25 cellular contexts compared by ENCODE assay signal in genomic region chr3:112568642-112569041, GRCh38. TPM values are rescaled to one million over a fixed set of nuclear protein-coding genes. Genes with fewer than 3 reads are reported as not detected.
A peak's percentile ranks its signal among the peaks of the same experiment; 100 is the strongest.
DNase-seq lines count a peak whose midpoint lies in the region; ATAC-seq and TF ChIP-seq lines count a peak whose summit lies in the region.
"Had no signal": no experiment of that assay in that cellular context is flagged by ENCODE, and none has a peak within 500 bp of the region (broad histone marks: within the 10 kb centered on the region; RNA-seq: fewer than 3 reads in every experiment).

No MANE protein-coding gene starts in this region.

- peaks cover 50 to 57% of the 10 kb centered on the region in 2 experiments for H3K4me1 ChIP-seq in neutrophil (ENCODE audit: control insufficient read depth in 1 of 2, insufficient read depth in 1 of 2, low read depth in 1 of 2, low read length in 1 of 2)
- H3K4me1 ChIP-seq in lower lobe of right lung, result peaks cover 11% of the 10 kb centered on the region
- H3K4me1 ChIP-seq: body of pancreas, colonic mucosa, parathyroid adenoma had no signal

- H3K36me3 ChIP-seq in neutrophil (peaks cover 9% of the 10 kb centered on the region), lower lobe of right lung (peaks cover 66% of the 10 kb centered on the region)
- H3K36me3 ChIP-seq: colonic mucosa had no signal

- ATAC-seq in lower lobe of right lung (no peak), GM19452 (IDR thresholded peaks at IDR 0.05; ENCODE audit: unreplicated experiment) (no peak)
- ATAC-seq: activated T-cell treated with anti-CD3 and anti-CD28 coated beads, Interleukin-2, amount 50 U/mL, for 72 hours; body of pancreas; gastroesophageal sphincter had no signal

- H3K27me3 Mint-ChIP-seq in mesothelial cell of epicardium (ENCODE audit: low read depth), result no peaks in the 10 kb centered on the region
- H3K27me3 Mint-ChIP-seq: activated CD4-positive, alpha-beta memory T cell treated with anti-CD3 and anti-CD28 coated beads for 36 hours; activated naive CD4-positive, alpha-beta T cell treated with anti-CD3 and anti-CD28 coated beads, Interleukin-2, amount 50 U/mL, for 24 hours; naive B cell; stimulated activated naive CD8-positive, alpha-beta T cell treated with anti-CD3 and anti-CD28 coated beads, Interleukin-15, Interleukin-2, amounts not matched to agents 100 ng/mL and 50 ng/mL, for 24 hours; type B pancreatic cell had no signal

- no peak overlapping the region for H3K4me3 ChIP-seq in epithelial cell of esophagus (ENCODE audit: low read length)
- H3K4me3 ChIP-seq in neutrophil (ENCODE audit: low read depth in 1 of 2, low read length in 1 of 2), result no peak overlapping the region
- H3K4me3 ChIP-seq in lower lobe of right lung, result no peak overlapping the region
- H3K4me3 ChIP-seq: body of pancreas, colonic mucosa, gastroesophageal sphincter, left ventricle myocardium inferior, MG63, sigmoid colon had no signal

- H3K27me3 ChIP-seq in neutrophil (no peaks in the 10 kb centered on the region), lower lobe of right lung (ENCODE audit: low read depth) (no peaks in the 10 kb centered on the region)
- H3K27me3 ChIP-seq: body of pancreas, colonic mucosa, gastroesophageal sphincter, MG63, sigmoid colon had no signal

- H3K9me3 ChIP-seq in neutrophil (no peaks in the 10 kb centered on the region), lower lobe of right lung (no peaks in the 10 kb centered on the region)
- H3K9me3 ChIP-seq: body of pancreas, colonic mucosa, gastroesophageal sphincter, left ventricle myocardium inferior, MG63, sigmoid colon had no signal

- TF ChIP-seq CTCF in epithelial cell of esophagus (IDR thresholded peaks at IDR 0.05; ENCODE audit: insufficient read depth, low read depth, low read length, missing control alignments) (no peak), neutrophil (IDR thresholded peaks at IDR 0.05) (no peak), lower lobe of right lung (IDR thresholded peaks at IDR 0.05) (no peak), mesothelial cell of epicardium (IDR thresholded peaks at IDR 0.05; ENCODE audit: unreplicated experiment) (no peak)

- intact Hi-C loops in lower lobe of right lung (cut with DNase I), result no loop called here

- no peak overlapping the region for H3K27ac Mint-ChIP-seq in mesothelial cell of epicardium
- H3K27ac Mint-ChIP-seq: activated CD4-positive, alpha-beta memory T cell treated with anti-CD3 and anti-CD28 coated beads for 36 hours; activated naive CD4-positive, alpha-beta T cell treated with anti-CD3 and anti-CD28 coated beads, Interleukin-2, amount 50 U/mL, for 24 hours; activated T-cell treated with anti-CD3 and anti-CD28 coated beads, Interleukin-2, amount 50 U/mL, for 72 hours; HFFc6; stimulated activated naive CD8-positive, alpha-beta T cell treated with anti-CD3 and anti-CD28 coated beads, Interleukin-15, Interleukin-2, amounts not matched to agents 100 ng/mL and 50 ng/mL, for 24 hours; type B pancreatic cell had no signal

- DNase-seq in EL (peak; percentile 52), NCI-H226 (peak; percentile 78), epithelial cell of esophagus (ENCODE audit: low read depth) (peak; percentile 72), lower lobe of right lung (no peak), mesothelial cell of epicardium (ENCODE audit: low spot score in 2 of 2, unreplicated experiment in 2 of 2) (no peak), mesenteric fat pad (ENCODE audit: low spot score) (no peak)
- DNase-seq: activated CD4-positive, alpha-beta memory T cell treated with anti-CD3 and anti-CD28 coated beads for 36 hours; activated T-cell treated with anti-CD3 and anti-CD28 coated beads, Interleukin-2, amount 50 U/mL, for 72 hours; body of pancreas; colonic mucosa; HFFc6; left ventricle myocardium inferior; MG63; naive B cell; NCI-H1694 treated with DMSO at 0.1 percent for 48 hours; NCI-H345; sigmoid colon; stimulated activated CD4-positive, alpha-beta T cell treated with anti-CD3 and anti-CD28 coated beads, Interleukin-1b, Interleukin-23, amount 100 ng/mL, for 48 hours had no signal

- no peaks in the 10 kb centered on the region for H3K9me3 Mint-ChIP-seq in mesothelial cell of epicardium
- H3K9me3 Mint-ChIP-seq: activated CD4-positive, alpha-beta memory T cell treated with anti-CD3 and anti-CD28 coated beads for 36 hours; activated naive CD4-positive, alpha-beta T cell treated with anti-CD3 and anti-CD28 coated beads, Interleukin-2, amount 50 U/mL, for 24 hours; HFFc6; naive B cell; stimulated activated naive CD8-positive, alpha-beta T cell treated with anti-CD3 and anti-CD28 coated beads, Interleukin-15, Interleukin-2, amounts not matched to agents 100 ng/mL and 50 ng/mL, for 24 hours; type B pancreatic cell had no signal

- peak overlapping the region; percentile 68 for H3K27ac ChIP-seq in neutrophil
- no peak overlapping the region for H3K27ac ChIP-seq in lower lobe of right lung
- H3K27ac ChIP-seq: body of pancreas, colonic mucosa, gastroesophageal sphincter, left ventricle myocardium inferior, parathyroid adenoma, sigmoid colon had no signal

- H3K36me3 Mint-ChIP-seq in mesothelial cell of epicardium, result peaks cover 31% of the 10 kb centered on the region

- no peak overlapping the region for H3K4me3 Mint-ChIP-seq in mesothelial cell of epicardium
- H3K4me3 Mint-ChIP-seq: activated CD4-positive, alpha-beta memory T cell treated with anti-CD3 and anti-CD28 coated beads for 36 hours; activated naive CD4-positive, alpha-beta T cell treated with anti-CD3 and anti-CD28 coated beads, Interleukin-2, amount 50 U/mL, for 24 hours; activated T-cell treated with anti-CD3 and anti-CD28 coated beads, Interleukin-2, amount 50 U/mL, for 72 hours; HFFc6; naive B cell; stimulated activated naive CD8-positive, alpha-beta T cell treated with anti-CD3 and anti-CD28 coated beads, Interleukin-15, Interleukin-2, amounts not matched to agents 100 ng/mL and 50 ng/mL, for 24 hours; type B pancreatic cell had no signal

- peaks cover 7% of the 10 kb centered on the region for H3K4me1 Mint-ChIP-seq in mesothelial cell of epicardium

RNA-seq across cellular contexts. Expression of gene SLC35A5, which starts 6.8 kb away (rescaled TPM):
- total RNA-seq in lower lobe of right lung (37.4 TPM), mesothelial cell of epicardium (25.8 to 28.2 TPM (median 28.0 TPM) in 3 replicates), mesenteric fat pad (30.0 TPM)

RNA-seq across cellular contexts. Expression of gene ATG3, which starts 6.9 kb away (rescaled TPM):
- total RNA-seq in lower lobe of right lung (58.4 TPM), mesothelial cell of epicardium (25.9 to 27.6 TPM (median 27.5 TPM) in 3 replicates), mesenteric fat pad (57.0 TPM)

Comparison
In these comparisons a context has a peak if more than half of its experiments do, and no peak if none do; other contexts are left out.
1. DNase-seq: peak in EL (single experiment), NCI-H226 (single experiment) and epithelial cell of esophagus (single experiment); none in lower lobe of right lung (single experiment), mesothelial cell of epicardium (0 of 2) and mesenteric fat pad (single experiment).